In genomic region chr12:70796989-70797388, GRCh38 we compare ENCODE assay signal across 27 cellular contexts.
"Had no signal": no experiment of that assay in that cellular context is flagged by ENCODE, and none has a peak within 500 bp of the region (broad histone marks: within the 10 kb centered on the region; RNA-seq: fewer than 3 reads in every experiment).

No MANE protein-coding gene starts in this region.

- H3K4me3 ChIP-seq: cardiac muscle cell, colonic mucosa had no signal

- H3K27me3 ChIP-seq: cardiac muscle cell, colonic mucosa had no signal

- H3K36me3 ChIP-seq: cardiac muscle cell, colonic mucosa had no signal

- DNase-seq: activated CD4-positive, alpha-beta T cell treated with anti-CD3 and anti-CD28 coated beads for 36 hours; activated CD4-positive, alpha-beta T cell treated with anti-CD3 and anti-CD28 coated beads, Interleukin-2, amount 10 ng/mL, durations not matched to agents 7 days and 5 days; activated CD4-positive, alpha-beta T cell treated with anti-CD3 and anti-CD28 coated beads, Interleukin-2, amount 50 U/mL, for 48 hours; activated CD8-positive, alpha-beta memory T cell treated with anti-CD3 and anti-CD28 coated beads, Interleukin-2, amount 50 U/mL, for 4 hours; activated CD8-positive, alpha-beta T cell treated with anti-CD3 and anti-CD28 coated beads, Interleukin-2, amount 10 ng/mL, durations not matched to agents 7 days and 5 days; activated gamma-delta T cell treated with Interleukin-2 at 50 U/mL for 16 hours; activated naive CD4-positive, alpha-beta T cell treated with anti-CD3 and anti-CD28 coated beads, Interleukin-2, amount 10 ng/mL, durations not matched to agents 7 days and 5 days; activated naive CD8-positive, alpha-beta T cell treated with anti-CD3 and anti-CD28 coated beads, Interleukin-2, amount 50 U/mL, for 24 hours; activated T-cell treated with anti-CD3 and anti-CD28 coated beads for 4 hours; activated T-cell treated with anti-CD3 and anti-CD28 coated beads, Interleukin-2, amount 50 U/mL, for 4 hours; amniotic stem cell; aorta; colonic mucosa; Karpas-422; KBM-7; NCI-H1105; NCI-H1417 treated with DMSO at 0.1 percent for 48 hours; NCI-H1694; NCI-H1930; NCI-H2107; NCI-H2171; NCI-H510A; NCI-H526; NCI-H748 treated with DMSO at 0.1 percent for 48 hours; NK-92 treated with Interleukin-12 subunit alpha and Interleukin-12 subunit beta, amount 100 ng/mL, for 24 hours; Right ventricle myocardium superior had no signal

- H3K4me1 ChIP-seq: colonic mucosa had no signal

- H3K27ac ChIP-seq: cardiac muscle cell, colonic mucosa had no signal

- H3K9me3 ChIP-seq: colonic mucosa had no signal
